Comparison of ENCODE assay signal across 13 cellular contexts in genomic region chr1:48245106-48245505, GRCh38. TPM values are rescaled to one million over a fixed set of nuclear protein-coding genes. Genes with fewer than 3 reads are reported as not detected.
DNase-seq lines count a peak whose midpoint lies in the region; ATAC-seq, FAIRE-seq and TF ChIP-seq lines count a peak whose summit lies in the region.
"Had no signal": no experiment of that assay in that cellular context is flagged by ENCODE, and none has a peak within 500 bp of the region (broad histone marks: within the 10 kb centered on the region; RNA-seq: fewer than 3 reads in every experiment).

No MANE protein-coding gene starts in this region.

- H3K4me3 ChIP-seq in liver (ENCODE audit: low read depth in 1 of 3, low read length in 3 of 3) (no peak overlapping the region), HepG2 (replicated peaks in 1 of 3; ENCODE audit: insufficient read depth in 1 of 3, low read depth in 2 of 3, low read length in 3 of 3) (no peak overlapping the region)
- H3K4me3 ChIP-seq: A549, testis had no signal

- H3K9me3 ChIP-seq in liver (ENCODE audit: control insufficient read depth in 4 of 4, low read length in 3 of 4) = no peaks in the 10 kb centered on the region
- H3K9me3 ChIP-seq in HepG2 (ENCODE audit: low read length) = no peaks in the 10 kb centered on the region
- H3K9me3 ChIP-seq: A549, testis had no signal

- no peak for FAIRE-seq in HepG2 (lab: Jason Lieb, UNC)
- FAIRE-seq: A549 had no signal

- TF ChIP-seq POLR2A in HepG2 (IDR thresholded peaks at IDR 0.05; ENCODE audit: insufficient read depth in 1 of 2, low read depth in 2 of 2, low read length in 2 of 2) = no peak

- no peak overlapping the region for H3K4me3 Mint-ChIP-seq in endothelial cell (ENCODE audit: unreplicated experiment)

- ATAC-seq in HepG2 (no peak), HG03139 (IDR thresholded peaks at IDR 0.05; ENCODE audit: unreplicated experiment) (no peak)
- ATAC-seq in activated CD4-positive, CD25-positive, alpha-beta regulatory T cell treated with anti-CD3 and anti-CD28 coated beads, Interleukin-2, amount 50 U/mL, for 24 hours = no peak
- ATAC-seq: A549 had no signal

- H3K27me3 Mint-ChIP-seq in endothelial cell (ENCODE audit: unreplicated experiment) = peaks cover 3% of the 10 kb centered on the region

- TF ChIP-seq RAD21 in liver (IDR thresholded peaks at IDR 0.05) = peak in 1 of 2 donors; percentile 21
- no peak for TF ChIP-seq RAD21 in HepG2 (CRISPR knock-in tag; IDR thresholded peaks at IDR 0.05)

- WGBS in liver = 64% methylated on average over 2 of the region's 2 CpGs
- WGBS in HepG2 (ENCODE audit: low lambda C conversion rate) = 93% methylated on average over 2 of the region's 2 CpGs

- H3K36me3 Mint-ChIP-seq in endothelial cell (ENCODE audit: low read depth, unreplicated experiment) = peaks cover 19% of the 10 kb centered on the region

- TF ChIP-seq EP300 in HepG2 (IDR thresholded peaks at IDR 0.05; ENCODE audit: low read depth in 2 of 2, low read length in 2 of 2) (no peak), HepG2 (CRISPR knock-in tag; IDR thresholded peaks at IDR 0.05; ENCODE audit: borderline replicate concordance) (no peak)

- no peaks in the 10 kb centered on the region for H3K9me3 Mint-ChIP-seq in endothelial cell (ENCODE audit: unreplicated experiment)

- H3K9ac ChIP-seq in liver (ENCODE audit: low read depth in 1 of 2, low read length in 2 of 2) = no peak overlapping the region
- no peak overlapping the region for H3K9ac ChIP-seq in HepG2 (ENCODE audit: insufficient read depth, low read depth, low read length)

- H3K4me2 ChIP-seq in HepG2 (ENCODE audit: low read depth, low read length) = no peak overlapping the region
- H3K4me2 ChIP-seq: A549 had no signal

- no peak for DNase-seq in HepG2 (ENCODE audit: low spot score)
- no peak for DNase-seq in endothelial cell (ENCODE audit: low spot score)
- peak; percentile 29 for DNase-seq in midbrain (lab: John Stamatoyannopoulos, UW)
- DNase-seq in mesenteric fat pad (ENCODE audit: low spot score) = no peak
- DNase-seq in stimulated activated CD4-positive, alpha-beta T cell treated with anti-CD3 and anti-CD28 coated beads, Interleukin-4, amount 100 ng/mL, for 1 hour = no peak
- DNase-seq: activated CD4-positive, alpha-beta T cell treated with anti-CD3 and anti-CD28 coated beads for 4 hours; MM.1S; NCI-H526 treated with DMSO at 0.1 percent for 48 hours; testis had no signal

- no peak overlapping the region for H2AFZ ChIP-seq in HepG2 (ENCODE audit: low read length)

- peak overlapping the region in 1 of 2 donors; percentile 22 for H3K27ac ChIP-seq in liver (ENCODE audit: low read depth in 1 of 2, low read length in 2 of 2)
- no peak overlapping the region for H3K27ac ChIP-seq in HepG2 (ENCODE audit: extremely low read length, insufficient read depth, low read length)
- H3K27ac ChIP-seq: A549, testis had no signal

- H4K20me1 ChIP-seq in HepG2 (ENCODE audit: insufficient read depth, low read length) = no peaks in the 10 kb centered on the region

- peak overlapping the region; percentile 99 for H3K27ac Mint-ChIP-seq in endothelial cell (ENCODE audit: unreplicated experiment)

- H3K4me1 Mint-ChIP-seq in endothelial cell (ENCODE audit: unreplicated experiment) = peaks cover 56% of the 10 kb centered on the region

- TF ChIP-seq CTCF in liver (IDR thresholded peaks at IDR 0.05; ENCODE audit: low read depth, low read length, missing input control) (no peak), HepG2 (CRISPR knock-in tag; IDR thresholded peaks at IDR 0.05) (no peak), endothelial cell (IDR thresholded peaks at IDR 0.05; ENCODE audit: unreplicated experiment) (no peak)

- intact Hi-C loops in HepG2 (cut with micrococcal nuclease; ENCODE audit: unreplicated experiment) = no loop called here

- no peaks in the 10 kb centered on the region for H3K79me2 ChIP-seq in HepG2 (ENCODE audit: insufficient read depth, low read length)

- H3K27me3 ChIP-seq in liver (ENCODE audit: control insufficient read depth in 4 of 4, insufficient read depth in 4 of 4, low read length in 3 of 4) = no peaks in the 10 kb centered on the region
- H3K27me3 ChIP-seq in HepG2 (ENCODE audit: control insufficient read depth in 1 of 2, insufficient read depth in 2 of 2, low read length in 2 of 2) = no peaks in the 10 kb centered on the region
- H3K27me3 ChIP-seq: testis had no signal

- peaks cover 0 to 4% (median under 1%) of the 10 kb centered on the region in 4 donors for H3K4me1 ChIP-seq in liver (ENCODE audit: control insufficient read depth in 4 of 4, insufficient read depth in 4 of 4, low read length in 3 of 4)
- peaks cover 24% of the 10 kb centered on the region for H3K4me1 ChIP-seq in HepG2 (ENCODE audit: insufficient read depth, low read length)
- H3K4me1 ChIP-seq: A549, testis had no signal

- POLR2A ChIA-PET in HepG2 (lab: Yijun Ruan, JAX) = no interaction called here

- H3K36me3 ChIP-seq in liver (ENCODE audit: control insufficient read depth in 4 of 4, insufficient read depth in 3 of 4, low read depth in 1 of 4, low read length in 3 of 4) = peaks cover 0 to 36% (median 15%) of the 10 kb centered on the region in 4 donors
- H3K36me3 ChIP-seq in HepG2 (replicated peaks in 1 of 2; ENCODE audit: control insufficient read depth in 1 of 2, insufficient read depth in 2 of 2, low read length in 2 of 2) = peaks cover 21 to 44% of the 10 kb centered on the region in 2 experiments

- in situ Hi-C loops in HepG2 (cut with HindIII; ENCODE audit: extremely low pct_ligation_motif_present, low pct_unique_long_range_greater_than_20kb) = no loop called here

- BruUV-seq in HepG2 (replicated peaks; lab: Mats Ljungman, UMichigan) = no TSS peak

- CTCF ChIA-PET in HepG2 (lab: Yijun Ruan, JAX; ENCODE audit: low intra/inter-chr PET ratio, low total read pairs) = no interaction called here

TF ChIP-seq in liver, 16 proteins besides CTCF, POLR2A, EP300 and RAD21 (continues in another document):
- no peak for TF ChIP-seq ZBTB33 (IDR thresholded peaks at IDR 0.05)

TF ChIP-seq in HepG2, 621 proteins besides CTCF, POLR2A, EP300 and RAD21:
- TF ChIP-seq THAP8 (CRISPR knock-in tag; IDR thresholded peaks at IDR 0.05; ENCODE audit: borderline replicate concordance) (no peak), MYPOP (CRISPR knock-in tag; IDR thresholded peaks at IDR 0.05) (no peak), RXRB (CRISPR knock-in tag; IDR thresholded peaks at IDR 0.05; ENCODE audit: borderline replicate concordance) (no peak), FOXO4 (CRISPR knock-in tag; conservative IDR thresholded peaks at IDR 0.05) (no peak), ZNF441 (CRISPR knock-in tag; IDR thresholded peaks at IDR 0.05; ENCODE audit: borderline replicate concordance) (no peak)

RNA-seq across cellular contexts. Expression of gene SLC5A9, which starts 22.6 kb away (rescaled TPM):
- total RNA-seq in liver (1 to 10 TPM; 5.7 to 6.5 TPM), HepG2 (2016; rRNA removed; fragmentation: Illumina TruSeq; extraction: Trizol) (12.5 and 42.0 TPM in 2 replicates), endothelial cell (ENCODE audit: unreplicated experiment) (1.1 TPM), mesenteric fat pad (1.0 TPM)
- polyA plus RNA-seq in liver (1 to 10 TPM in 1 of 2 donors, under 1 TPM in 1; 0.78 to 6.3 TPM), HepG2 (2011; rRNA removed) (65.0 and 66.4 TPM in 2 replicates)
- 5.6 and 7.3 TPM in 2 replicates for total RNA-seq in HepG2 (2016; cell fraction: cytosol; rRNA removed; fragmentation: Illumina TruSeq; extraction: Trizol; ENCODE audit: low read depth)
- total RNA-seq in HepG2 (2016; cell fraction: insoluble cytoplasmic fraction; rRNA removed; fragmentation: Illumina TruSeq; extraction: Trizol) = 12.1 and 46.2 TPM in 2 replicates
- total RNA-seq in HepG2 (2016; cell fraction: membrane; rRNA removed; fragmentation: Illumina TruSeq; extraction: Trizol) = 10.8 and 12.4 TPM in 2 replicates
- total RNA-seq in HepG2 (2016; cell fraction: nucleus; rRNA removed; fragmentation: Illumina TruSeq; extraction: Trizol) = 48.7 and 58.9 TPM in 2 replicates
- 31.0 and 34.1 TPM in 2 replicates for polyA plus RNA-seq in HepG2 (2011; cell fraction: cytosol; rRNA removed)
- polyA plus RNA-seq in HepG2 (2011; cell fraction: nucleus; rRNA removed) = 293 and 346 TPM in 2 replicates
- 27.5 and 39.2 TPM in 2 replicates for polyA plus RNA-seq in HepG2 (2012)
- polyA plus RNA-seq in HepG2 (2016; cell fraction: cytosol; fragmentation: Illumina TruSeq; extraction: Trizol; ENCODE audit: low read depth) = 4.2 and 4.7 TPM in 2 replicates
- 12.4 and 12.6 TPM in 2 replicates for polyA plus RNA-seq in HepG2 (2016; cell fraction: insoluble cytoplasmic fraction; fragmentation: Illumina TruSeq; extraction: Trizol; ENCODE audit: low read depth)
- 6.8 and 9.0 TPM in 2 replicates for polyA plus RNA-seq in HepG2 (2016; cell fraction: membrane; fragmentation: Illumina TruSeq; extraction: Trizol; ENCODE audit: low read depth)
- 122 TPM in 2 replicates for polyA plus RNA-seq in HepG2 (2016; cell fraction: nucleus; fragmentation: Illumina TruSeq; extraction: Trizol; ENCODE audit: insufficient read depth, low read depth)
- polyA minus RNA-seq in HepG2 (2011; rRNA and poly(A)+ RNA removed; ENCODE audit: low replicate concordance) = 0.07 and 112 TPM in 2 replicates
- polyA minus RNA-seq in HepG2 (2011; cell fraction: cytosol; rRNA and poly(A)+ RNA removed) = 12.0 and 15.6 TPM in 2 replicates
- 54.7 and 62.5 TPM in 2 replicates for polyA minus RNA-seq in HepG2 (2011; cell fraction: nucleus; rRNA and poly(A)+ RNA removed)
